In the genomic region with DNA sequence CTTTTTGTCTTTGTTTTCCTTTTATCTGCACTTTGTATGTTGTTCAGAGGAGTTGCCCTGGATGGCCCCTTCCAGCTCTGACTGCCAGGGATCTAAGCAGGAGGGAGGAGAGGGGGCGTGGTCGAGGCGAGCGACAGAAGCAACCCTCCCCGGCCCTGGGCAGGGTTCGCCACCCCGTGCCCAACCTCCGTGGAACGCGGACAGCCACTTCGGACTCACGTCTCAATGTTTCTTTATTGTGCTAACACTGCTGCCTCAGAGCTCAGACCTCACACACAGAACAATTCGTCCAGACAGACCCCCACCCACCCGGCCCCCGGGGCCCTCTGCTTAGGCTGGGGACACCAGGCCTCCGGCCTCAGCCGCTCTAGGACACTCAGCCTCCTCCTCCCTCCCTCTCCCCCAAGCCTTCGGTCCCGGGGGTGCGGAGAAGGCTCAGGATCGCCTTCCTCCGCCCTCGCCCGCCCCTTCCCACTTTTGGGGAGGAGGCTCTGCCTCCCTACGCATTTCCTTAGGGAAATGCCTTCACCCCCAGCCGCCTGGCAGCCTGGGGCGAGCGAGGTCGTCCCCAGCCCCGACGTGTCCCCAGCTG, we compare ENCODE assay signal across 8 cellular contexts. TPM values are rescaled to one million over a fixed set of nuclear protein-coding genes. Genes with fewer than 3 reads are reported as not detected.
DNase-seq lines count a peak whose midpoint lies in the region; ATAC-seq and TF ChIP-seq lines count a peak whose summit lies in the region.

No MANE protein-coding gene starts in this region.

- no peaks in the 10 kb centered on the region for H3K36me3 ChIP-seq in WERI-Rb-1

- WGBS in lower leg skin, 2 donors, result 0% methylated on average over 16 to 30 of the region's 31 CpGs

- peaks cover 6% of the 10 kb centered on the region for H3K36me3 Mint-ChIP-seq in effector memory CD8-positive, alpha-beta T cell (ENCODE audit: insufficient read depth)

- H3K27ac Mint-ChIP-seq in effector memory CD8-positive, alpha-beta T cell, result peak overlapping the region; percentile 75 to 90

- H3K9me3 ChIP-seq in WERI-Rb-1 (ENCODE audit: severe bottlenecking), result peaks cover 8% of the 10 kb centered on the region

- H3K9me3 Mint-ChIP-seq in effector memory CD8-positive, alpha-beta T cell, result no peaks in the 10 kb centered on the region

- no peak for TF ChIP-seq CTCF in HL-60 (IDR thresholded peaks at IDR 0.05; ENCODE audit: insufficient read depth, low read length)
- no peak for TF ChIP-seq CTCF in WERI-Rb-1 (IDR thresholded peaks at IDR 0.05; ENCODE audit: low read depth, low read length)
- no peak for TF ChIP-seq CTCF in lower leg skin (IDR thresholded peaks at IDR 0.05)

- TF ChIP-seq POLR2A in lower leg skin (IDR thresholded peaks at IDR 0.05), result no peak

- H3K4me3 ChIP-seq in HL-60 (replicated peaks; ENCODE audit: insufficient read depth, low read length), result peak overlapping the region; percentile 46
- H3K4me3 ChIP-seq in WERI-Rb-1 (ENCODE audit: low read depth, low read length), result peak overlapping the region; percentile 35
- peak overlapping the region; percentile 44 for H3K4me3 ChIP-seq in lower leg skin (ENCODE audit: low read depth, poor library complexity, severe bottlenecking)

- no peaks in the 10 kb centered on the region for H3K27me3 Mint-ChIP-seq in effector memory CD8-positive, alpha-beta T cell

- intact Hi-C loops in lower leg skin (cut with DNase I; ENCODE audit: low total_unique reads), result no loop called here

- peak; percentile 74 for DNase-seq in DMS53 treated with DMSO at 0.1 percent for 48 hours (lab: John Stamatoyannopoulos, UW; ENCODE audit: unreplicated experiment)
- DNase-seq in HL-60 (ENCODE audit: low read depth in 1 of 2, low spot score in 1 of 2), result no peak
- DNase-seq in WERI-Rb-1, result peak; percentile 51
- peak in 1 of 3 experiments; percentile 5 for DNase-seq in effector memory CD8-positive, alpha-beta T cell
- peak; percentile 65 to 93 for DNase-seq in lower leg skin (ENCODE audit: low spot score in 2 of 2)
- DNase-seq in stimulated activated naive CD8-positive, alpha-beta T cell treated with anti-CD3 and anti-CD28 coated beads, Interleukin-15, Interleukin-2, amounts not matched to agents 100 U/mL and 50 U/mL, for 24 hours, result peak; percentile 50
- no peak for DNase-seq in activated effector memory CD4-positive, alpha-beta T cell treated with anti-CD3 and anti-CD28 coated beads, Interleukin-2, amount 50 U/mL, for 16 hours

- peaks cover 16% of the 10 kb centered on the region for H3K27me3 ChIP-seq in HL-60 (ENCODE audit: insufficient read depth, poor library complexity, severe bottlenecking)
- H3K27me3 ChIP-seq in WERI-Rb-1 (ENCODE audit: insufficient read depth, low read depth, severe bottlenecking), result peaks cover 90% of the 10 kb centered on the region

- H3K27ac ChIP-seq in HL-60 (replicated peaks) (no peak overlapping the region), WERI-Rb-1 (no peak overlapping the region)

- peak overlapping the region; percentile 91 to 95 for H3K4me3 Mint-ChIP-seq in effector memory CD8-positive, alpha-beta T cell

- peak; percentile 6 for ATAC-seq in effector memory CD8-positive, alpha-beta T cell (replicated peaks)
- ATAC-seq in stimulated activated naive CD8-positive, alpha-beta T cell treated with anti-CD3 and anti-CD28 coated beads, Interleukin-15, Interleukin-2, amounts not matched to agents 100 U/mL and 50 U/mL, for 24 hours, result no peak
- no peak for ATAC-seq in HG03139 (IDR thresholded peaks at IDR 0.05; ENCODE audit: unreplicated experiment)

- H3K4me1 Mint-ChIP-seq in effector memory CD8-positive, alpha-beta T cell (ENCODE audit: low read depth in 2 of 2), result peaks cover 25 to 40% of the 10 kb centered on the region in 2 donors

RNA-seq across cellular contexts. Expression of a gene that starts 8.3 kb away (rescaled TPM):
- 10 to 100 TPM; 14.6 to 54.5 (median 43.1) TPM for total RNA-seq in lower leg skin

RNA-seq across cellular contexts. Expression of a gene that starts 27.5 kb away (rescaled TPM):
- 1 to 10 TPM; 3.1 to 7.8 (median 5.2) TPM for total RNA-seq in lower leg skin

RNA-seq across cellular contexts. Expression of a gene that starts 45.8 kb away (rescaled TPM):
- 1 to 10 TPM in 1 of 4 donors, under 1 TPM in 3; 0.46 to 3.0 (median 0.66) TPM for total RNA-seq in lower leg skin

RNA-seq across cellular contexts. Expression of a gene that starts 52.0 kb away (rescaled TPM):
- total RNA-seq in lower leg skin, result under 1 TPM in 3 of 4 donors, not detected in 1; 0.17 to 0.80 (median 0.42) TPM

Comparison
In these comparisons a context has a peak if more than half of its experiments do, and no peak if none do; other contexts are left out.
1. DNase-seq: peak in DMS53 treated with DMSO at 0.1 percent for 48 hours (single experiment), WERI-Rb-1 (single experiment), lower leg skin (2 of 2) and stimulated activated naive CD8-positive, alpha-beta T cell treated with anti-CD3 and anti-CD28 coated beads, Interleukin-15, Interleukin-2, amounts not matched to agents 100 U/mL and 50 U/mL, for 24 hours (single experiment); none in HL-60 (0 of 2) and activated effector memory CD4-positive, alpha-beta T cell treated with anti-CD3 and anti-CD28 coated beads, Interleukin-2, amount 50 U/mL, for 16 hours (single experiment).
2. Peak in every context shown above with its lines, with median percentiles within 50 percentile points of each other: H3K4me3 ChIP-seq.